In the genomic region with DNA sequence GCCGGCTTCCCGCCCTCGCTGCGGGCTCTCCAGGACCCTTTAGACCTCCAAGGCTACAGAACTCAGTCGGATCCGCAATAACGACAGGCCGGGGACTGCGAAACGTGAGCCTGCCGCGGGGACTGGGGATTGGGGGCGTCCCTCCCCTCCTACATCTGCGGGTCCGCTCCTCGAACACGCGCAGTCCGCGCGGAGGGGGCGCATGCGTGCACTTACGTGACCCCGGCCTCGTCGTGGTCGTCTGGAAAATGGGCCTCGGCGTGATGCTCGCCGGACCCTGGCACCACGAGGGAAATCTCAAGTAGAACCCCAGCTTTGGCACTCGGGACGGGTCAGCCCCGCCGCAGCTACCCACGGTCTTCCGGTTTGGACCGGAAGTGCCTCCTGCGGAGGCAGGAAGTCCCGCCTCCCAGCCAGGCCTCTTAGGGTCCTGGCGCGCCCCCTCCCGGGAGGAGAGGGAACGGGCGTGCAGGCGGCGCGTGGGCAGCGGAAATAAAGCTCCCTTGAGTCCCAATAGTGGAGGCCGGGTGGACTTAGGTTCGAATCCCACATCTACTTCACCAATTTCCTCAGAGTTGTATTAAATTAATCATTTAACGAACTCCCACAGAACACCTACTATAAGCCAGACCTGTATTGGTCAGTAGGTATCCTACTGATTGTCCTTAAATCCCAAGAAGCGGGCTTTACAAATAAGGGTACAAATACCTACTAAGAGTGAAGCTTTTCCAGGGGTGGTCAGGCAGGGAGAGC, we compare ENCODE assay signal across 1 cellular context.
TF ChIP-seq lines count a peak whose summit lies in the region.

A gene with protein sequence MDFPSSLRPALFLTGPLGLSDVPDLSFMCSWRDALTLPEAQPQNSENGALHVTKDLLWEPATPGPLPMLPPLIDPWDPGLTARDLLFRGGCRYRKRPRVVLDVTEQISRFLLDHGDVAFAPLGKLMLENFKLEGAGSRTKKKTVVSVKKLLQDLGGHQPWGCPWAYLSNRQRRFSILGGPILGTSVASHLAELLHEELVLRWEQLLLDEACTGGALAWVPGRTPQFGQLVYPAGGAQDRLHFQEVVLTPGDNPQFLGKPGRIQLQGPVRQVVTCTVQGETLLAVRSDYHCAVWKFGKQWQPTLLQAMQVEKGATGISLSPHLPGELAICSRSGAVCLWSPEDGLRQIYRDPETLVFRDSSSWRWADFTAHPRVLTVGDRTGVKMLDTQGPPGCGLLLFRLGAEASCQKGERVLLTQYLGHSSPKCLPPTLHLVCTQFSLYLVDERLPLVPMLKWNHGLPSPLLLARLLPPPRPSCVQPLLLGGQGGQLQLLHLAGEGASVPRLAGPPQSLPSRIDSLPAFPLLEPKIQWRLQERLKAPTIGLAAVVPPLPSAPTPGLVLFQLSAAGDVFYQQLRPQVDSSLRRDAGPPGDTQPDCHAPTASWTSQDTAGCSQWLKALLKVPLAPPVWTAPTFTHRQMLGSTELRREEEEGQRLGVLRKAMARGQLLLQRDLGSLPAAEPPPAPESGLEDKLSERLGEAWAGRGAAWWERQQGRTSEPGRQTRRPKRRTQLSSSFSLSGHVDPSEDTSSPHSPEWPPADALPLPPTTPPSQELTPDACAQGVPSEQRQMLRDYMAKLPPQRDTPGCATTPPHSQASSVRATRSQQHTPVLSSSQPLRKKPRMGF (minus strand): TSS at position 373 of the 753 bp plus-strand sequence. CDS start 2,069 bp downstream, outside the sequence.

TF ChIP-seq in HepG2, 621 proteins besides CTCF, POLR2A, EP300 and RAD21 (continued from another document and continues in another):
- TF ChIP-seq, protein P1, sequence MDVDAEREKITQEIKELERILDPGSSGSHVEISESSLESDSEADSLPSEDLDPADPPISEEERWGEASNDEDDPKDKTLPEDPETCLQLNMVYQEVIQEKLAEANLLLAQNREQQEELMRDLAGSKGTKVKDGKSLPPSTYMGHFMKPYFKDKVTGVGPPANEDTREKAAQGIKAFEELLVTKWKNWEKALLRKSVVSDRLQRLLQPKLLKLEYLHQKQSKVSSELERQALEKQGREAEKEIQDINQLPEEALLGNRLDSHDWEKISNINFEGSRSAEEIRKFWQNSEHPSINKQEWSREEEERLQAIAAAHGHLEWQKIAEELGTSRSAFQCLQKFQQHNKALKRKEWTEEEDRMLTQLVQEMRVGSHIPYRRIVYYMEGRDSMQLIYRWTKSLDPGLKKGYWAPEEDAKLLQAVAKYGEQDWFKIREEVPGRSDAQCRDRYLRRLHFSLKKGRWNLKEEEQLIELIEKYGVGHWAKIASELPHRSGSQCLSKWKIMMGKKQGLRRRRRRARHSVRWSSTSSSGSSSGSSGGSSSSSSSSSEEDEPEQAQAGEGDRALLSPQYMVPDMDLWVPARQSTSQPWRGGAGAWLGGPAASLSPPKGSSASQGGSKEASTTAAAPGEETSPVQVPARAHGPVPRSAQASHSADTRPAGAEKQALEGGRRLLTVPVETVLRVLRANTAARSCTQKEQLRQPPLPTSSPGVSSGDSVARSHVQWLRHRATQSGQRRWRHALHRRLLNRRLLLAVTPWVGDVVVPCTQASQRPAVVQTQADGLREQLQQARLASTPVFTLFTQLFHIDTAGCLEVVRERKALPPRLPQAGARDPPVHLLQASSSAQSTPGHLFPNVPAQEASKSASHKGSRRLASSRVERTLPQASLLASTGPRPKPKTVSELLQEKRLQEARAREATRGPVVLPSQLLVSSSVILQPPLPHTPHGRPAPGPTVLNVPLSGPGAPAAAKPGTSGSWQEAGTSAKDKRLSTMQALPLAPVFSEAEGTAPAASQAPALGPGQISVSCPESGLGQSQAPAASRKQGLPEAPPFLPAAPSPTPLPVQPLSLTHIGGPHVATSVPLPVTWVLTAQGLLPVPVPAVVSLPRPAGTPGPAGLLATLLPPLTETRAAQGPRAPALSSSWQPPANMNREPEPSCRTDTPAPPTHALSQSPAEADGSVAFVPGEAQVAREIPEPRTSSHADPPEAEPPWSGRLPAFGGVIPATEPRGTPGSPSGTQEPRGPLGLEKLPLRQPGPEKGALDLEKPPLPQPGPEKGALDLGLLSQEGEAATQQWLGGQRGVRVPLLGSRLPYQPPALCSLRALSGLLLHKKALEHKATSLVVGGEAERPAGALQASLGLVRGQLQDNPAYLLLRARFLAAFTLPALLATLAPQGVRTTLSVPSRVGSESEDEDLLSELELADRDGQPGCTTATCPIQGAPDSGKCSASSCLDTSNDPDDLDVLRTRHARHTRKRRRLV (CRISPR knock-in tag; IDR thresholded peaks at IDR 0.05), result peak; percentile 86
- TF ChIP-seq ZNF143 (CRISPR knock-in tag; IDR thresholded peaks at IDR 0.05), result peak; percentile 65; the same call in 1 of the 2 replicates
- TF ChIP-seq HDAC2 (CRISPR knock-in tag; IDR thresholded peaks at IDR 0.05), result peak; percentile 72; the same call in 1 of the 2 replicates
- TF ChIP-seq ZNF678 (CRISPR knock-in tag; IDR thresholded peaks at IDR 0.05), result 0 out of 2 replicates have a peak, but pooled peaks have one; percentile 12
- no peak for TF ChIP-seq KAT2B (IDR thresholded peaks at IDR 0.05; ENCODE audit: borderline replicate concordance, low read depth, low read length)
- TF ChIP-seq ZNF879 (CRISPR knock-in tag; IDR thresholded peaks at IDR 0.05), result peak; percentile 66; the same call in 1 of the 2 replicates
- TF ChIP-seq, protein P2, sequence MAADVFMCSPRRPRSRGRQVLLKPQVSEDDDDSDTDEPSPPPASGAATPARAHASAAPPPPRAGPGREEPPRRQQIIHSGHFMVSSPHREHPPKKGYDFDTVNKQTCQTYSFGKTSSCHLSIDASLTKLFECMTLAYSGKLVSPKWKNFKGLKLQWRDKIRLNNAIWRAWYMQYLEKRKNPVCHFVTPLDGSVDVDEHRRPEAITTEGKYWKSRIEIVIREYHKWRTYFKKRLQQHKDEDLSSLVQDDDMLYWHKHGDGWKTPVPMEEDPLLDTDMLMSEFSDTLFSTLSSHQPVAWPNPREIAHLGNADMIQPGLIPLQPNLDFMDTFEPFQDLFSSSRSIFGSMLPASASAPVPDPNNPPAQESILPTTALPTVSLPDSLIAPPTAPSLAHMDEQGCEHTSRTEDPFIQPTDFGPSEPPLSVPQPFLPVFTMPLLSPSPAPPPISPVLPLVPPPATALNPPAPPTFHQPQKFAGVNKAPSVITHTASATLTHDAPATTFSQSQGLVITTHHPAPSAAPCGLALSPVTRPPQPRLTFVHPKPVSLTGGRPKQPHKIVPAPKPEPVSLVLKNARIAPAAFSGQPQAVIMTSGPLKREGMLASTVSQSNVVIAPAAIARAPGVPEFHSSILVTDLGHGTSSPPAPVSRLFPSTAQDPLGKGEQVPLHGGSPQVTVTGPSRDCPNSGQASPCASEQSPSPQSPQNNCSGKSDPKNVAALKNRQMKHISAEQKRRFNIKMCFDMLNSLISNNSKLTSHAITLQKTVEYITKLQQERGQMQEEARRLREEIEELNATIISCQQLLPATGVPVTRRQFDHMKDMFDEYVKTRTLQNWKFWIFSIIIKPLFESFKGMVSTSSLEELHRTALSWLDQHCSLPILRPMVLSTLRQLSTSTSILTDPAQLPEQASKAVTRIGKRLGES (CRISPR knock-in tag; IDR thresholded peaks at IDR 0.05; ENCODE audit: borderline replicate concordance), result peak; percentile 26; the same call in 1 of the 2 replicates
- peak; percentile 87 for TF ChIP-seq ZNF274 (CRISPR knock-in tag; IDR thresholded peaks at IDR 0.05)
- peak; percentile 93 for TF ChIP-seq SRSF1 (optimal IDR thresholded peaks at IDR 0.05; ENCODE audit: low read depth, low read length)
- TF ChIP-seq, protein P3, sequence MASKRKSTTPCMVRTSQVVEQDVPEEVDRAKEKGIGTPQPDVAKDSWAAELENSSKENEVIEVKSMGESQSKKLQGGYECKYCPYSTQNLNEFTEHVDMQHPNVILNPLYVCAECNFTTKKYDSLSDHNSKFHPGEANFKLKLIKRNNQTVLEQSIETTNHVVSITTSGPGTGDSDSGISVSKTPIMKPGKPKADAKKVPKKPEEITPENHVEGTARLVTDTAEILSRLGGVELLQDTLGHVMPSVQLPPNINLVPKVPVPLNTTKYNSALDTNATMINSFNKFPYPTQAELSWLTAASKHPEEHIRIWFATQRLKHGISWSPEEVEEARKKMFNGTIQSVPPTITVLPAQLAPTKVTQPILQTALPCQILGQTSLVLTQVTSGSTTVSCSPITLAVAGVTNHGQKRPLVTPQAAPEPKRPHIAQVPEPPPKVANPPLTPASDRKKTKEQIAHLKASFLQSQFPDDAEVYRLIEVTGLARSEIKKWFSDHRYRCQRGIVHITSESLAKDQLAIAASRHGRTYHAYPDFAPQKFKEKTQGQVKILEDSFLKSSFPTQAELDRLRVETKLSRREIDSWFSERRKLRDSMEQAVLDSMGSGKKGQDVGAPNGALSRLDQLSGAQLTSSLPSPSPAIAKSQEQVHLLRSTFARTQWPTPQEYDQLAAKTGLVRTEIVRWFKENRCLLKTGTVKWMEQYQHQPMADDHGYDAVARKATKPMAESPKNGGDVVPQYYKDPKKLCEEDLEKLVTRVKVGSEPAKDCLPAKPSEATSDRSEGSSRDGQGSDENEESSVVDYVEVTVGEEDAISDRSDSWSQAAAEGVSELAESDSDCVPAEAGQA (IDR thresholded peaks at IDR 0.05; ENCODE audit: low read depth), result peak; percentile 73
- TF ChIP-seq, protein P3 (CRISPR knock-in tag; IDR thresholded peaks at IDR 0.05; ENCODE audit: borderline replicate concordance), result 0 out of 2 replicates have a peak, but pooled peaks have one; percentile 44
- TF ChIP-seq CEBPG (CRISPR knock-in tag; IDR thresholded peaks at IDR 0.05), result peak; percentile 27; the same call in 1 of the 2 replicates
- TF ChIP-seq ZFYVE20 (CRISPR knock-in tag; IDR thresholded peaks at IDR 0.05; ENCODE audit: borderline replicate concordance, low read depth), result 0 out of 2 replicates have a peak, but pooled peaks have one; percentile 41
- no peak for TF ChIP-seq SMARCE1 (IDR thresholded peaks at IDR 0.05; ENCODE audit: borderline replicate concordance)
- peak; percentile 82 for TF ChIP-seq RFXANK (CRISPR knock-in tag; IDR thresholded peaks at IDR 0.05)
- peak; percentile 92 for TF ChIP-seq KDM5B (CRISPR knock-in tag; IDR thresholded peaks at IDR 0.05; ENCODE audit: borderline replicate concordance)
- peak; percentile 96 for TF ChIP-seq ZZZ3 (CRISPR knock-in tag; IDR thresholded peaks at IDR 0.05; ENCODE audit: borderline replicate concordance)
- peak; percentile 88 for TF ChIP-seq CCDC6 (CRISPR knock-in tag; IDR thresholded peaks at IDR 0.05)
- TF ChIP-seq SIX4 (CRISPR knock-in tag; IDR thresholded peaks at IDR 0.05), result 0 out of 2 replicates have a peak, but pooled peaks have one; percentile 64
- TF ChIP-seq, protein P4, sequence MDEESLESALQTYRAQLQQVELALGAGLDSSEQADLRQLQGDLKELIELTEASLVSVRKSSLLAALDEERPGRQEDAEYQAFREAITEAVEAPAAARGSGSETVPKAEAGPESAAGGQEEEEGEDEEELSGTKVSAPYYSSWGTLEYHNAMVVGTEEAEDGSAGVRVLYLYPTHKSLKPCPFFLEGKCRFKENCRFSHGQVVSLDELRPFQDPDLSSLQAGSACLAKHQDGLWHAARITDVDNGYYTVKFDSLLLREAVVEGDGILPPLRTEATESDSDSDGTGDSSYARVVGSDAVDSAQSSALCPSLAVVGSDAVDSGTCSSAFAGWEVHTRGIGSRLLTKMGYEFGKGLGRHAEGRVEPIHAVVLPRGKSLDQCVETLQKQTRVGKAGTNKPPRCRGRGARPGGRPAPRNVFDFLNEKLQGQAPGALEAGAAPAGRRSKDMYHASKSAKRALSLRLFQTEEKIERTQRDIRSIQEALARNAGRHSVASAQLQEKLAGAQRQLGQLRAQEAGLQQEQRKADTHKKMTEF (CRISPR knock-in tag; IDR thresholded peaks at IDR 0.05), result peak; percentile 88
- TF ChIP-seq ZNF816 (CRISPR knock-in tag; IDR thresholded peaks at IDR 0.05; ENCODE audit: borderline replicate concordance), result no peak
- TF ChIP-seq ZNF883 (CRISPR knock-in tag; IDR thresholded peaks at IDR 0.05; ENCODE audit: not compliant biosample characterization), result peak; percentile 65
- TF ChIP-seq RBM39 (IDR thresholded peaks at IDR 0.05; ENCODE audit: low read depth, low read length, poor library complexity, severe bottlenecking), result no peak
- TF ChIP-seq, protein P5, sequence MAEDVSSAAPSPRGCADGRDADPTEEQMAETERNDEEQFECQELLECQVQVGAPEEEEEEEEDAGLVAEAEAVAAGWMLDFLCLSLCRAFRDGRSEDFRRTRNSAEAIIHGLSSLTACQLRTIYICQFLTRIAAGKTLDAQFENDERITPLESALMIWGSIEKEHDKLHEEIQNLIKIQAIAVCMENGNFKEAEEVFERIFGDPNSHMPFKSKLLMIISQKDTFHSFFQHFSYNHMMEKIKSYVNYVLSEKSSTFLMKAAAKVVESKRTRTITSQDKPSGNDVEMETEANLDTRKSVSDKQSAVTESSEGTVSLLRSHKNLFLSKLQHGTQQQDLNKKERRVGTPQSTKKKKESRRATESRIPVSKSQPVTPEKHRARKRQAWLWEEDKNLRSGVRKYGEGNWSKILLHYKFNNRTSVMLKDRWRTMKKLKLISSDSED (CRISPR knock-in tag; IDR thresholded peaks at IDR 0.05), result no peak
- TF ChIP-seq ZNF496 (CRISPR knock-in tag; IDR thresholded peaks at IDR 0.05; ENCODE audit: insufficient replicate concordance), result no peak
- peak; percentile 77 for TF ChIP-seq RFX5 (IDR thresholded peaks at IDR 0.05; ENCODE audit: low read depth, low read length)
- no peak for TF ChIP-seq ZNF713 (CRISPR knock-in tag; IDR thresholded peaks at IDR 0.05)
- peak; percentile 50; the same call in 1 of the 2 replicates for TF ChIP-seq HES4 (CRISPR knock-in tag; IDR thresholded peaks at IDR 0.05; ENCODE audit: borderline replicate concordance)
- peak; percentile 84; the same call in 1 of the 2 replicates for TF ChIP-seq ELF4 (CRISPR knock-in tag; IDR thresholded peaks at IDR 0.05; ENCODE audit: borderline replicate concordance)
- peak; percentile 92 for TF ChIP-seq MAF1 (CRISPR knock-in tag; IDR thresholded peaks at IDR 0.05; ENCODE audit: borderline replicate concordance)
- TF ChIP-seq, protein P6, sequence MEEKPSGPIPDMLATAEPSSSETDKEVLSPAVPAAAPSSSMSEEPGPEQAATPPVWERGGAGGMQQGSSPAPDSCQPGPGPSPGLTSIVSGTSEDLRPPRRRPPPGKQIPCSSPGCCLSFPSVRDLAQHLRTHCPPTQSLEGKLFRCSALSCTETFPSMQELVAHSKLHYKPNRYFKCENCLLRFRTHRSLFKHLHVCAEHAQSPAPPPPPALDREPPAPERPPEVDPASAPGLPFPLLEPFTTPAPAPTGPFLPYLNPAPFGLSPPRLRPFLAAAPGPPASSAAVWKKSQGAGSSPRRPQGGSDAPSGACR (CRISPR knock-in tag; IDR thresholded peaks at IDR 0.05), result 0 out of 2 replicates have a peak, but pooled peaks have one; percentile 46
- 0 out of 2 replicates have a peak, but pooled peaks have one; percentile 16 for TF ChIP-seq ZNF12 (CRISPR knock-in tag; IDR thresholded peaks at IDR 0.05)
